ENCODE assay signal across 20 cellular contexts in the genomic region with DNA sequence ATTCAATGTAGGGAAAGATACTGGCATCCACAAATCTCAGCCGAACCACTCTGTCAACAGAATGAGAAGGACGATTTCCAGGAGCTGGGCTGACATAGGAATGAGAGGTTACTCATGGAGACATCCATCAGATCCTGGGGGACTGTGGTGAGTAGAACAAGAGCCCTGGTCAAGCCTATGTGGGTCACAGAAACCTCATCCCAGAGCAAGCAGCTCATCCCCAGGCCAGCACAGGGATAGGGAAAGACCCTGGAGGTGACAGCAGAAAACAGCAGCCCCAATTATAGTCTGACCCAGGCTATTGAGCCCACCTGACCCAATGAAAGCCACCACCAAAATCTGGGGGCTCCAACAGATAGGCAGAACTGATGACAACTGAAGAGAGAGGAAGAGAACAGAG.
A peak's percentile ranks its signal among the peaks of the same experiment; 100 is the strongest.
DNase-seq lines count a peak whose midpoint lies in the region; ATAC-seq, FAIRE-seq and TF ChIP-seq lines count a peak whose summit lies in the region.
"Had no signal": no experiment of that assay in that cellular context is flagged by ENCODE, and none has a peak within 500 bp of the region (broad histone marks: within the 10 kb centered on the region; RNA-seq: fewer than 3 reads in every experiment).

No MANE protein-coding gene starts in this region.

- no peak overlapping the region for H3K27ac ChIP-seq in K562 (ENCODE audit: extremely low read depth, low read depth, low read length)
- H3K27ac ChIP-seq in osteoblast (ENCODE audit: low read depth, low read length) = no peak overlapping the region
- H3K27ac ChIP-seq in uterus = no peak overlapping the region
- H3K27ac ChIP-seq: 22Rv1, A549, C4-2B, GM23248, HL-60 had no signal

- in situ Hi-C loops in K562 (cut with MboI) = no loop called here

- FAIRE-seq in K562 (lab: Jason Lieb, UNC) = no peak
- FAIRE-seq: A549, GM12878, GM19239 had no signal

- no peak for TF ChIP-seq POLR2A in K562 (conservative IDR thresholded peaks at IDR 0.05)
- no peak for TF ChIP-seq POLR2A in uterus (IDR thresholded peaks at IDR 0.05)

- TF ChIP-seq CTCF in K562 (IDR thresholded peaks at IDR 0.05 in 2 of 3, conservative IDR thresholded peaks at IDR 0.05 in 1 of 3; ENCODE audit: insufficient read depth in 2 of 3, low read depth in 1 of 3, low read length in 3 of 3) (no peak), osteoblast (IDR thresholded peaks at IDR 0.05; ENCODE audit: extremely low read depth, low read depth, low read length) (no peak), uterus (IDR thresholded peaks at IDR 0.05) (no peak)

- H3K36me3 ChIP-seq in K562 (ENCODE audit: control insufficient read depth, insufficient read depth, low read length) (no peaks in the 10 kb centered on the region), osteoblast (ENCODE audit: insufficient read depth, low read length) (no peaks in the 10 kb centered on the region), uterus (no peaks in the 10 kb centered on the region)

- CTCF ChIA-PET in K562 (lab: Yijun Ruan, JAX; ENCODE audit: low intra/inter-chr PET ratio) = no interaction called here

- BruUV-seq in K562 (replicated peaks; lab: Mats Ljungman, UMichigan) = no TSS peak

- intact Hi-C loops in K562 (cut with micrococcal nuclease) (no loop called here), uterus (cut with DNase I; ENCODE audit: low total_unique reads) (no loop called here)

- peak; percentile 8 for DNase-seq in activated effector memory CD4-positive, alpha-beta T cell treated with anti-CD3 and anti-CD28 coated beads, Interleukin-2, amount 50 U/mL, for 16 hours
- no peak for DNase-seq in activated effector memory CD4-positive, alpha-beta T cell treated with Interleukin-2 at 50 U/mL for 16 hours
- DNase-seq in K562 (ENCODE audit: extremely low read depth in 1 of 4, low spot score in 3 of 4) (no peak), osteoblast (ENCODE audit: insufficient read length, low spot score, missing footprints) (peak; percentile 71), ureter (ENCODE audit: low spot score) (peak; percentile 14), COLO668 (lab: John Stamatoyannopoulos, UW; ENCODE audit: unreplicated experiment) (no peak), uterus (no peak), NCI-H446 (lab: John Stamatoyannopoulos, UW) (no peak)
- DNase-seq: AML-193; CD4-positive, alpha-beta T cell; DMS53; DND-41; EL; GM23248 had no signal

- peaks cover 53 to 65% of the 10 kb centered on the region in 2 experiments for H3K27me3 ChIP-seq in K562 (ENCODE audit: control insufficient read depth in 2 of 2, insufficient read depth in 2 of 2, low read length in 2 of 2)
- peaks cover 4% of the 10 kb centered on the region for H3K27me3 ChIP-seq in osteoblast (ENCODE audit: insufficient read depth, low read length)
- H3K27me3 ChIP-seq in uterus = no peaks in the 10 kb centered on the region

- H3K4me1 ChIP-seq in K562 (replicated peaks in 1 of 2; ENCODE audit: control insufficient read depth in 2 of 2, insufficient read depth in 2 of 2, low read length in 2 of 2) (no peaks in the 10 kb centered on the region), osteoblast (ENCODE audit: insufficient read depth, low read length) (no peaks in the 10 kb centered on the region), uterus (no peaks in the 10 kb centered on the region)
- H3K4me1 ChIP-seq: A549 had no signal

- H3K9me3 ChIP-seq in K562 (replicated peaks; ENCODE audit: control insufficient read depth, insufficient read depth, low read depth, low read length) (no peaks in the 10 kb centered on the region), osteoblast (ENCODE audit: low read depth, low read length) (no peaks in the 10 kb centered on the region), uterus (no peaks in the 10 kb centered on the region)
- H3K9me3 ChIP-seq: A549 had no signal

- no peak overlapping the region for H3K9ac ChIP-seq in K562 (ENCODE audit: insufficient read depth in 1 of 2, low read depth in 2 of 2, low read length in 2 of 2)
- H3K9ac ChIP-seq: GM23248 had no signal

- no peaks in the 10 kb centered on the region for H3K9me1 ChIP-seq in K562 (ENCODE audit: control insufficient read depth, insufficient read depth, low read length)

- 2% methylated on average over 2 of the region's 2 CpGs for WGBS in K562 (ENCODE audit: insufficient coverage, low coverage, missing lambda C conversion rate)

- H4K20me1 ChIP-seq in K562 (replicated peaks; ENCODE audit: control insufficient read depth, insufficient read depth, low read length) = peaks cover 9% of the 10 kb centered on the region; the same call in 1 of the 2 replicates
- no peaks in the 10 kb centered on the region for H4K20me1 ChIP-seq in osteoblast (ENCODE audit: insufficient read depth, low read length)

- POLR2A ChIA-PET in K562 (lab: Yijun Ruan, JAX) = interaction anchor here (0.5 to 5.0 kb wide), 12 partner anchors 11 to 960 kb away, joined by 3 to 41 read pairs (median 5); no protein-coding TSS in a partner anchor

- no peak for TF ChIP-seq EP300 in K562 (IDR thresholded peaks at IDR 0.05; ENCODE audit: low read length)

- ATAC-seq in K562 = no peak
- ATAC-seq: A549, GM12878 had no signal

- H3K4me3 ChIP-seq in K562 (no peak overlapping the region), osteoblast (ENCODE audit: insufficient read depth, low read length) (no peak overlapping the region), uterus (no peak overlapping the region)
- H3K4me3 ChIP-seq: A549, GM12878, GM23248 had no signal

- H3K4me2 ChIP-seq in K562 (ENCODE audit: insufficient read depth, low read length) (no peak overlapping the region), osteoblast (ENCODE audit: insufficient read depth, low read length) (no peak overlapping the region)
- H3K4me2 ChIP-seq: A549 had no signal

- H3K79me2 ChIP-seq in K562 (ENCODE audit: control insufficient read depth, insufficient read depth, low read length) (no peaks in the 10 kb centered on the region), osteoblast (ENCODE audit: insufficient read depth, low read length) (no peaks in the 10 kb centered on the region)

- H2AFZ ChIP-seq in K562 (ENCODE audit: low read depth, low read length) = no peak overlapping the region
- H2AFZ ChIP-seq in osteoblast (ENCODE audit: low read length) = no peak overlapping the region
- H2AFZ ChIP-seq: GM23248 had no signal

- no peak for TF ChIP-seq RAD21 in K562 (CRISPR knock-in tag; conservative IDR thresholded peaks at IDR 0.05 in 1 of 2, IDR thresholded peaks at IDR 0.05 in 1 of 2)

TF ChIP-seq in K562, 482 proteins besides CTCF, POLR2A, EP300 and RAD21:
- peak; percentile 52; the same call in 1 of the 2 replicates for TF ChIP-seq ZNF217 (CRISPR knock-in tag; IDR thresholded peaks at IDR 0.05)
- 0 out of 2 replicates have a peak, but pooled peaks have one; percentile 14 for TF ChIP-seq STAG1 (CRISPR knock-in tag; IDR thresholded peaks at IDR 0.05; ENCODE audit: borderline replicate concordance)
- no peak for TF ChIP-seq ZNF175 (CRISPR knock-in tag; IDR thresholded peaks at IDR 0.05; ENCODE audit: low read depth)
- peak; percentile 18 for TF ChIP-seq HNRNPLL (IDR thresholded peaks at IDR 0.05; ENCODE audit: low read depth, low read length, poor library complexity, severe bottlenecking)
- no peak for TF ChIP-seq NEUROD1 (IDR thresholded peaks at IDR 0.05; ENCODE audit: borderline replicate concordance, low read depth, low read length, partially characterized antibody)
- 0 out of 2 replicates have a peak, but pooled peaks have one; percentile 47 for TF ChIP-seq ZNF561 (CRISPR knock-in tag; conservative IDR thresholded peaks at IDR 0.05)
- TF ChIP-seq JUNB (CRISPR knock-in tag; conservative IDR thresholded peaks at IDR 0.05) = 0 out of 2 replicates have a peak, but pooled peaks have one; percentile 2
- TF ChIP-seq SMAD2 (IDR thresholded peaks at IDR 0.05; ENCODE audit: low read depth, low read length) = 0 out of 2 replicates have a peak, but pooled peaks have one; percentile 65
- no peak for TF ChIP-seq HDGF (IDR thresholded peaks at IDR 0.05)

Comparison
In these comparisons a context has a peak if more than half of its experiments do, and no peak if none do; other contexts are left out.
1. DNase-seq: peak in activated effector memory CD4-positive, alpha-beta T cell treated with anti-CD3 and anti-CD28 coated beads, Interleukin-2, amount 50 U/mL, for 16 hours (single experiment), osteoblast (single experiment) and ureter (single experiment); none in activated effector memory CD4-positive, alpha-beta T cell treated with Interleukin-2 at 50 U/mL for 16 hours (single experiment), K562 (0 of 4), COLO668 (single experiment), uterus (0 of 2) and NCI-H446 (0 of 2).